19 cellular contexts compared by ENCODE assay signal in genomic region chr5:72621576-72621975, GRCh38.
"Had no signal": no experiment of that assay in that cellular context is flagged by ENCODE, and none has a peak within 500 bp of the region (broad histone marks: within the 10 kb centered on the region; RNA-seq: fewer than 3 reads in every experiment).

No MANE protein-coding gene starts in this region.

- H3K9me3 Mint-ChIP-seq: activated CD4-positive, alpha-beta memory T cell treated with anti-CD3 and anti-CD28 coated beads for 36 hours; activated naive CD4-positive, alpha-beta T cell treated with anti-CD3 and anti-CD28 coated beads for 36 hours; activated T-helper 17 cell treated with anti-CD3 and anti-CD28 coated beads, Interleukin-2, amount 50 U/mL, for 72 hours; T-helper 1 cell treated with Interleukin-12 subunit alpha and Interleukin-12 subunit beta and Interleukin-4 antibody, amounts not matched to agents 30 μg/mL and 1 μg/mL, for 36 hours had no signal

- H3K36me3 ChIP-seq: SJSA1 had no signal

- H3K36me3 Mint-ChIP-seq: activated CD4-positive, alpha-beta memory T cell treated with anti-CD3 and anti-CD28 coated beads for 36 hours; activated naive CD8-positive, alpha-beta T cell had no signal

- H3K27me3 ChIP-seq: SJSA1 had no signal

- H3K4me1 Mint-ChIP-seq: activated T-helper 17 cell treated with anti-CD3 and anti-CD28 coated beads, Interleukin-2, amount 50 U/mL, for 72 hours had no signal

- DNase-seq: activated CD4-positive, alpha-beta memory T cell treated with anti-CD3 and anti-CD28 coated beads for 36 hours; activated CD4-positive, alpha-beta T cell treated with anti-CD3 and anti-CD28 coated beads for 48 hours; activated CD8-positive, alpha-beta memory T cell treated with anti-CD3 and anti-CD28 coated beads for 24 hours; activated gamma-delta T cell; activated naive CD4-positive, alpha-beta T cell treated with anti-CD3 and anti-CD28 coated beads for 36 hours; activated T-cell treated with anti-CD3 and anti-CD28 coated beads, Interleukin-2, amount 50 U/mL, for 48 hours; MM.1S; NCI-H1105 treated with DMSO at 0.1 percent for 48 hours; NCI-H146; NCI-H187 treated with DMSO at 0.1 percent for 48 hours; NCI-H2081 treated with DMSO at 0.1 percent for 48 hours; NCI-H446; NCI-H524; PC-3; SHP77 had no signal

- H3K9me3 ChIP-seq: SJSA1 had no signal

- H3K27ac Mint-ChIP-seq: activated CD4-positive, alpha-beta memory T cell treated with anti-CD3 and anti-CD28 coated beads for 36 hours; activated naive CD4-positive, alpha-beta T cell treated with anti-CD3 and anti-CD28 coated beads for 36 hours; activated naive CD8-positive, alpha-beta T cell; activated T-helper 17 cell treated with anti-CD3 and anti-CD28 coated beads, Interleukin-2, amount 50 U/mL, for 72 hours; T-helper 1 cell treated with Interleukin-12 subunit alpha and Interleukin-12 subunit beta and Interleukin-4 antibody, amounts not matched to agents 30 μg/mL and 1 μg/mL, for 36 hours had no signal

- H3K27ac ChIP-seq: SJSA1 had no signal

- H3K4me3 Mint-ChIP-seq: activated CD4-positive, alpha-beta memory T cell treated with anti-CD3 and anti-CD28 coated beads for 36 hours; activated naive CD4-positive, alpha-beta T cell treated with anti-CD3 and anti-CD28 coated beads for 36 hours; activated naive CD8-positive, alpha-beta T cell; activated T-helper 17 cell treated with anti-CD3 and anti-CD28 coated beads, Interleukin-2, amount 50 U/mL, for 72 hours; T-helper 1 cell treated with Interleukin-12 subunit alpha and Interleukin-12 subunit beta and Interleukin-4 antibody, amounts not matched to agents 30 μg/mL and 1 μg/mL, for 36 hours had no signal

- H3K4me3 ChIP-seq: SJSA1 had no signal
